In the genomic region with DNA sequence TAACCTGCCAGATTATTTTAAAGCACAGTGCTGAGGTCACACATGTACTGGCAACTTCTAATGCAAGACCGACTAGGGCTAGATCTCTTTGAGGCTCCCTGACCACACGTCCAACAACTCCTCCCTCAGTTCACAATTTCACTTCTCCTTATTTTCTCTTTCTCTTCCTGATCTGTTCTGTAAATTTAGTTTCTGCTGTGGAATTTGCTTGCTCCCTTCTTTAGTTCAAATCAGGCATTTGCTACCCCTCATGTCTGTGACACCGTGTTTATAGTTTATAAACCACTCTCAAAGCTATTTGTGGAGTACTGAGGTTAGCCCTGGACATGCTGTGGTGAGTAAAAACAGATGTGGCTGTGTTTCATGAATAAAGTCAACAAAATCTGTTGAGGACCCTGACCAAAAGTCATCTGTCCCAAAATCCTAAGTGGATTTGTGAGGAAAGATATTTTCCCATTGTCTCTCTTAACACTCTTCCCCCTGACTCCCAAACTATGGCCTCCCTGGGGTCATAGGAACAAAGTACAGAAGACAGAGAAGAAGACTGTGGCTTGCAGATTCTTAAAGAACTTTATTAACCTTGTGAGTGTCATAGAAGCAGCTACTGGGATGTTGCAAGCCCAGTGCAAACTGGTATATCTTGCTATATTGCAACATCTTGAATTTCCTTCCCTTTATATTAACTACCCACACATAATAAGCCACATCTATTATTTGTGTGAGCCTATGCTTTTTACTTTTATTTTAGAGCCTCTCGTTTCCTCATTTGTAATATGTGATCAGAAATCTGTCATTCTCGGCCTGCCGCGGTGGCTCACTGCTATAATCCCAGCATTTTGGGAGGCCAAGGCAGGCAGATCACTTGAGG, we compare ENCODE assay signal across 1 cellular context.
TF ChIP-seq lines count a peak whose summit lies in the region.

No MANE protein-coding gene starts in this region.

TF ChIP-seq in GM12878, 131 proteins besides CTCF, POLR2A, EP300 and RAD21 (continued from another document and continues in another):
- TF ChIP-seq FOS (IDR thresholded peaks at IDR 0.05; ENCODE audit: borderline replicate concordance, extremely low read depth, insufficient read length) (no peak), TCF12 (IDR thresholded peaks at IDR 0.05; ENCODE audit: low read depth, low read length) (peak; percentile 82), SUZ12 (IDR thresholded peaks at IDR 0.05; ENCODE audit: unreplicated experiment) (no peak), SP1 (IDR thresholded peaks at IDR 0.05; ENCODE audit: low read depth, low read length) (peak; percentile 44), ZNF217 (IDR thresholded peaks at IDR 0.05) (peak; percentile 41; the same call in 1 of the 2 replicates), POLR2AphosphoS5 (IDR thresholded peaks at IDR 0.05; ENCODE audit: low read length) (no peak), TCF3 (IDR thresholded peaks at IDR 0.05; ENCODE audit: borderline replicate concordance, insufficient read depth, low read depth, low read length) (no peak), ETV6 (conservative IDR thresholded peaks at IDR 0.05 in 1 of 2, IDR thresholded peaks at IDR 0.05 in 1 of 2; ENCODE audit: borderline replicate concordance in 1 of 2, low read depth in 1 of 2) (peak in 1 of 2 experiments; percentile 25; a peak in 1 of 4 replicates), CREM (IDR thresholded peaks at IDR 0.05; ENCODE audit: low read depth) (peak; percentile 82), EZH2 (IDR thresholded peaks at IDR 0.05; ENCODE audit: borderline replicate concordance, control insufficient read depth, low read depth, low read length) (no peak), CEBPB (IDR thresholded peaks at IDR 0.05; ENCODE audit: borderline replicate concordance in 1 of 2, low read depth in 2 of 2, low read length in 2 of 2) (peak in 1 of 2 experiments; percentile 80; a peak in 1 of 4 replicates), PAX8 (IDR thresholded peaks at IDR 0.05) (no peak), SMAD5 (IDR thresholded peaks at IDR 0.05; ENCODE audit: low read depth) (no peak), EED (IDR thresholded peaks at IDR 0.05; ENCODE audit: low read depth) (peak; percentile 88), HDAC2 (IDR thresholded peaks at IDR 0.05) (no peak), NFYA (IDR thresholded peaks at IDR 0.05; ENCODE audit: borderline replicate concordance, low read depth, low read length) (no peak), BRCA1 (IDR thresholded peaks at IDR 0.05; ENCODE audit: low read depth, low read length) (no peak), JUNB (IDR thresholded peaks at IDR 0.05) (peak; percentile 60), SMARCA5 (IDR thresholded peaks at IDR 0.05) (peak; percentile 40), MYC (IDR thresholded peaks at IDR 0.05; ENCODE audit: insufficient read depth, insufficient read length, insufficient replicate concordance, low read length, severe bottlenecking) (no peak), ZNF622 (IDR thresholded peaks at IDR 0.05) (no peak), ATF7 (IDR thresholded peaks at IDR 0.05; ENCODE audit: low read depth) (peak; percentile 81), IKZF1 (conservative IDR thresholded peaks at IDR 0.05) (peak; percentile 91), HCFC1 (IDR thresholded peaks at IDR 0.05; ENCODE audit: low read length) (no peak), PAX5 (IDR thresholded peaks at IDR 0.05; ENCODE audit: borderline replicate concordance, low read depth, low read length) (peak; percentile 91), MEF2B (IDR thresholded peaks at IDR 0.05; ENCODE audit: partially characterized antibody, poor library complexity, severe bottlenecking) (peak; percentile 95), KAT2A (conservative IDR thresholded peaks at IDR 0.05; ENCODE audit: control insufficient read depth, low read depth, low read length) (no peak), ZZZ3 (IDR thresholded peaks at IDR 0.05; ENCODE audit: control insufficient read depth, insufficient read length, low read depth) (no peak), MTA2 (IDR thresholded peaks at IDR 0.05; ENCODE audit: low read depth) (peak; percentile 84), SIN3A (IDR thresholded peaks at IDR 0.05; ENCODE audit: low read depth, low read length) (no peak), SPI1 (IDR thresholded peaks at IDR 0.05; ENCODE audit: borderline replicate concordance, insufficient read depth, low read depth, low read length) (peak; percentile 93), CREB1 (IDR thresholded peaks at IDR 0.05; ENCODE audit: low read depth) (no peak), STAT1 (conservative IDR thresholded peaks at IDR 0.05) (no peak), HDGF (IDR thresholded peaks at IDR 0.05) (no peak), NRF1 (conservative IDR thresholded peaks at IDR 0.05; ENCODE audit: low read depth, low read length) (no peak), CBFB (IDR thresholded peaks at IDR 0.05; ENCODE audit: low read depth) (peak; percentile 73), DPF2 (IDR thresholded peaks at IDR 0.05) (peak; percentile 64; the same call in 1 of the 2 replicates), SREBF1 (IDR thresholded peaks at IDR 0.05; ENCODE audit: low read length) (no peak), POLR2AphosphoS2 (IDR thresholded peaks at IDR 0.05; ENCODE audit: low read depth, low read length) (no peak)
- TF ChIP-seq, protein P1, sequence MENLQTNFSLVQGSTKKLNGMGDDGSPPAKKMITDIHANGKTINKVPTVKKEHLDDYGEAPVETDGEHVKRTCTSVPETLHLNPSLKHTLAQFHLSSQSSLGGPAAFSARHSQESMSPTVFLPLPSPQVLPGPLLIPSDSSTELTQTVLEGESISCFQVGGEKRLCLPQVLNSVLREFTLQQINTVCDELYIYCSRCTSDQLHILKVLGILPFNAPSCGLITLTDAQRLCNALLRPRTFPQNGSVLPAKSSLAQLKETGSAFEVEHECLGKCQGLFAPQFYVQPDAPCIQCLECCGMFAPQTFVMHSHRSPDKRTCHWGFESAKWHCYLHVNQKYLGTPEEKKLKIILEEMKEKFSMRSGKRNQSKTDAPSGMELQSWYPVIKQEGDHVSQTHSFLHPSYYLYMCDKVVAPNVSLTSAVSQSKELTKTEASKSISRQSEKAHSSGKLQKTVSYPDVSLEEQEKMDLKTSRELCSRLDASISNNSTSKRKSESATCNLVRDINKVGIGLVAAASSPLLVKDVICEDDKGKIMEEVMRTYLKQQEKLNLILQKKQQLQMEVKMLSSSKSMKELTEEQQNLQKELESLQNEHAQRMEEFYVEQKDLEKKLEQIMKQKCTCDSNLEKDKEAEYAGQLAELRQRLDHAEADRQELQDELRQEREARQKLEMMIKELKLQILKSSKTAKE (IDR thresholded peaks at IDR 0.05; ENCODE audit: low read depth, poor library complexity, severe bottlenecking), result peak; percentile 87
- TF ChIP-seq, protein P2, sequence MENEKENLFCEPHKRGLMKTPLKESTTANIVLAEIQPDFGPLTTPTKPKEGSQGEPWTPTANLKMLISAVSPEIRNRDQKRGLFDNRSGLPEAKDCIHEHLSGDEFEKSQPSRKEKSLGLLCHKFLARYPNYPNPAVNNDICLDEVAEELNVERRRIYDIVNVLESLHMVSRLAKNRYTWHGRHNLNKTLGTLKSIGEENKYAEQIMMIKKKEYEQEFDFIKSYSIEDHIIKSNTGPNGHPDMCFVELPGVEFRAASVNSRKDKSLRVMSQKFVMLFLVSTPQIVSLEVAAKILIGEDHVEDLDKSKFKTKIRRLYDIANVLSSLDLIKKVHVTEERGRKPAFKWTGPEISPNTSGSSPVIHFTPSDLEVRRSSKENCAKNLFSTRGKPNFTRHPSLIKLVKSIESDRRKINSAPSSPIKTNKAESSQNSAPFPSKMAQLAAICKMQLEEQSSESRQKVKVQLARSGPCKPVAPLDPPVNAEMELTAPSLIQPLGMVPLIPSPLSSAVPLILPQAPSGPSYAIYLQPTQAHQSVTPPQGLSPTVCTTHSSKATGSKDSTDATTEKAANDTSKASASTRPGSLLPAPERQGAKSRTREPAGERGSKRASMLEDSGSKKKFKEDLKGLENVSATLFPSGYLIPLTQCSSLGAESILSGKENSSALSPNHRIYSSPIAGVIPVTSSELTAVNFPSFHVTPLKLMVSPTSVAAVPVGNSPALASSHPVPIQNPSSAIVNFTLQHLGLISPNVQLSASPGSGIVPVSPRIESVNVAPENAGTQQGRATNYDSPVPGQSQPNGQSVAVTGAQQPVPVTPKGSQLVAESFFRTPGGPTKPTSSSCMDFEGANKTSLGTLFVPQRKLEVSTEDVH (IDR thresholded peaks at IDR 0.05; ENCODE audit: low read depth, partially characterized antibody), result no peak
- TF ChIP-seq, protein P3, sequence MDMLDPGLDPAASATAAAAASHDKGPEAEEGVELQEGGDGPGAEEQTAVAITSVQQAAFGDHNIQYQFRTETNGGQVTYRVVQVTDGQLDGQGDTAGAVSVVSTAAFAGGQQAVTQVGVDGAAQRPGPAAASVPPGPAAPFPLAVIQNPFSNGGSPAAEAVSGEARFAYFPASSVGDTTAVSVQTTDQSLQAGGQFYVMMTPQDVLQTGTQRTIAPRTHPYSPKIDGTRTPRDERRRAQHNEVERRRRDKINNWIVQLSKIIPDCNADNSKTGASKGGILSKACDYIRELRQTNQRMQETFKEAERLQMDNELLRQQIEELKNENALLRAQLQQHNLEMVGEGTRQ (IDR thresholded peaks at IDR 0.05; ENCODE audit: borderline replicate concordance, low read depth, low read length), result no peak
- TF ChIP-seq, protein P4, sequence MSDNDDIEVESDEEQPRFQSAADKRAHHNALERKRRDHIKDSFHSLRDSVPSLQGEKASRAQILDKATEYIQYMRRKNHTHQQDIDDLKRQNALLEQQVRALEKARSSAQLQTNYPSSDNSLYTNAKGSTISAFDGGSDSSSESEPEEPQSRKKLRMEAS (IDR thresholded peaks at IDR 0.05; ENCODE audit: low read depth, low read length), result 0 out of 2 replicates have a peak, but pooled peaks have one; percentile 15
- TF ChIP-seq, protein P5, sequence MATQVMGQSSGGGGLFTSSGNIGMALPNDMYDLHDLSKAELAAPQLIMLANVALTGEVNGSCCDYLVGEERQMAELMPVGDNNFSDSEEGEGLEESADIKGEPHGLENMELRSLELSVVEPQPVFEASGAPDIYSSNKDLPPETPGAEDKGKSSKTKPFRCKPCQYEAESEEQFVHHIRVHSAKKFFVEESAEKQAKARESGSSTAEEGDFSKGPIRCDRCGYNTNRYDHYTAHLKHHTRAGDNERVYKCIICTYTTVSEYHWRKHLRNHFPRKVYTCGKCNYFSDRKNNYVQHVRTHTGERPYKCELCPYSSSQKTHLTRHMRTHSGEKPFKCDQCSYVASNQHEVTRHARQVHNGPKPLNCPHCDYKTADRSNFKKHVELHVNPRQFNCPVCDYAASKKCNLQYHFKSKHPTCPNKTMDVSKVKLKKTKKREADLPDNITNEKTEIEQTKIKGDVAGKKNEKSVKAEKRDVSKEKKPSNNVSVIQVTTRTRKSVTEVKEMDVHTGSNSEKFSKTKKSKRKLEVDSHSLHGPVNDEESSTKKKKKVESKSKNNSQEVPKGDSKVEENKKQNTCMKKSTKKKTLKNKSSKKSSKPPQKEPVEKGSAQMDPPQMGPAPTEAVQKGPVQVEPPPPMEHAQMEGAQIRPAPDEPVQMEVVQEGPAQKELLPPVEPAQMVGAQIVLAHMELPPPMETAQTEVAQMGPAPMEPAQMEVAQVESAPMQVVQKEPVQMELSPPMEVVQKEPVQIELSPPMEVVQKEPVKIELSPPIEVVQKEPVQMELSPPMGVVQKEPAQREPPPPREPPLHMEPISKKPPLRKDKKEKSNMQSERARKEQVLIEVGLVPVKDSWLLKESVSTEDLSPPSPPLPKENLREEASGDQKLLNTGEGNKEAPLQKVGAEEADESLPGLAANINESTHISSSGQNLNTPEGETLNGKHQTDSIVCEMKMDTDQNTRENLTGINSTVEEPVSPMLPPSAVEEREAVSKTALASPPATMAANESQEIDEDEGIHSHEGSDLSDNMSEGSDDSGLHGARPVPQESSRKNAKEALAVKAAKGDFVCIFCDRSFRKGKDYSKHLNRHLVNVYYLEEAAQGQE (IDR thresholded peaks at IDR 0.05; ENCODE audit: low read depth, low read length), result no peak
- TF ChIP-seq, protein P6, sequence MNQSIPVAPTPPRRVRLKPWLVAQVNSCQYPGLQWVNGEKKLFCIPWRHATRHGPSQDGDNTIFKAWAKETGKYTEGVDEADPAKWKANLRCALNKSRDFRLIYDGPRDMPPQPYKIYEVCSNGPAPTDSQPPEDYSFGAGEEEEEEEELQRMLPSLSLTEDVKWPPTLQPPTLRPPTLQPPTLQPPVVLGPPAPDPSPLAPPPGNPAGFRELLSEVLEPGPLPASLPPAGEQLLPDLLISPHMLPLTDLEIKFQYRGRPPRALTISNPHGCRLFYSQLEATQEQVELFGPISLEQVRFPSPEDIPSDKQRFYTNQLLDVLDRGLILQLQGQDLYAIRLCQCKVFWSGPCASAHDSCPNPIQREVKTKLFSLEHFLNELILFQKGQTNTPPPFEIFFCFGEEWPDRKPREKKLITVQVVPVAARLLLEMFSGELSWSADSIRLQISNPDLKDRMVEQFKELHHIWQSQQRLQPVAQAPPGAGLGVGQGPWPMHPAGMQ (IDR thresholded peaks at IDR 0.05; ENCODE audit: borderline replicate concordance), result no peak
- TF ChIP-seq, protein P7, sequence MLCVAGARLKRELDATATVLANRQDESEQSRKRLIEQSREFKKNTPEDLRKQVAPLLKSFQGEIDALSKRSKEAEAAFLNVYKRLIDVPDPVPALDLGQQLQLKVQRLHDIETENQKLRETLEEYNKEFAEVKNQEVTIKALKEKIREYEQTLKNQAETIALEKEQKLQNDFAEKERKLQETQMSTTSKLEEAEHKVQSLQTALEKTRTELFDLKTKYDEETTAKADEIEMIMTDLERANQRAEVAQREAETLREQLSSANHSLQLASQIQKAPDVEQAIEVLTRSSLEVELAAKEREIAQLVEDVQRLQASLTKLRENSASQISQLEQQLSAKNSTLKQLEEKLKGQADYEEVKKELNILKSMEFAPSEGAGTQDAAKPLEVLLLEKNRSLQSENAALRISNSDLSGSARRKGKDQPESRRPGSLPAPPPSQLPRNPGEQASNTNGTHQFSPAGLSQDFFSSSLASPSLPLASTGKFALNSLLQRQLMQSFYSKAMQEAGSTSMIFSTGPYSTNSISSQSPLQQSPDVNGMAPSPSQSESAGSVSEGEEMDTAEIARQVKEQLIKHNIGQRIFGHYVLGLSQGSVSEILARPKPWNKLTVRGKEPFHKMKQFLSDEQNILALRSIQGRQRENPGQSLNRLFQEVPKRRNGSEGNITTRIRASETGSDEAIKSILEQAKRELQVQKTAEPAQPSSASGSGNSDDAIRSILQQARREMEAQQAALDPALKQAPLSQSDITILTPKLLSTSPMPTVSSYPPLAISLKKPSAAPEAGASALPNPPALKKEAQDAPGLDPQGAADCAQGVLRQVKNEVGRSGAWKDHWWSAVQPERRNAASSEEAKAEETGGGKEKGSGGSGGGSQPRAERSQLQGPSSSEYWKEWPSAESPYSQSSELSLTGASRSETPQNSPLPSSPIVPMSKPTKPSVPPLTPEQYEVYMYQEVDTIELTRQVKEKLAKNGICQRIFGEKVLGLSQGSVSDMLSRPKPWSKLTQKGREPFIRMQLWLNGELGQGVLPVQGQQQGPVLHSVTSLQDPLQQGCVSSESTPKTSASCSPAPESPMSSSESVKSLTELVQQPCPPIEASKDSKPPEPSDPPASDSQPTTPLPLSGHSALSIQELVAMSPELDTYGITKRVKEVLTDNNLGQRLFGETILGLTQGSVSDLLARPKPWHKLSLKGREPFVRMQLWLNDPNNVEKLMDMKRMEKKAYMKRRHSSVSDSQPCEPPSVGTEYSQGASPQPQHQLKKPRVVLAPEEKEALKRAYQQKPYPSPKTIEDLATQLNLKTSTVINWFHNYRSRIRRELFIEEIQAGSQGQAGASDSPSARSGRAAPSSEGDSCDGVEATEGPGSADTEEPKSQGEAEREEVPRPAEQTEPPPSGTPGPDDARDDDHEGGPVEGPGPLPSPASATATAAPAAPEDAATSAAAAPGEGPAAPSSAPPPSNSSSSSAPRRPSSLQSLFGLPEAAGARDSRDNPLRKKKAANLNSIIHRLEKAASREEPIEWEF (IDR thresholded peaks at IDR 0.05; ENCODE audit: insufficient replicate concordance, low read depth, low read length), result no peak
